1 cellular context compared by ENCODE assay signal in genomic region chr17:35046740-35047283, GRCh38.
TF ChIP-seq lines count a peak whose summit lies in the region.

No MANE protein-coding gene starts in this region.

TF ChIP-seq in HepG2, 621 proteins besides CTCF, POLR2A, EP300 and RAD21 (continued from another document):
- TF ChIP-seq ZSCAN25 (CRISPR knock-in tag; IDR thresholded peaks at IDR 0.05): no peak
- TF ChIP-seq PLSCR1 (CRISPR knock-in tag; IDR thresholded peaks at IDR 0.05; ENCODE audit: borderline replicate concordance): no peak
- no peak for TF ChIP-seq ATF7-NPFF (CRISPR knock-in tag; IDR thresholded peaks at IDR 0.05; ENCODE audit: low read depth)
- TF ChIP-seq RNF219 (CRISPR knock-in tag; IDR thresholded peaks at IDR 0.05): no peak
- TF ChIP-seq ZMYM3 (CRISPR knock-in tag; IDR thresholded peaks at IDR 0.05): no peak
- TF ChIP-seq ZNF33B (CRISPR knock-in tag; IDR thresholded peaks at IDR 0.05): no peak
- TF ChIP-seq IRX3 (CRISPR knock-in tag; IDR thresholded peaks at IDR 0.05; ENCODE audit: borderline replicate concordance, low read depth): no peak
- no peak for TF ChIP-seq SALL2 (CRISPR knock-in tag; IDR thresholded peaks at IDR 0.05)
- no peak for TF ChIP-seq GPBP1L1 (CRISPR knock-in tag; IDR thresholded peaks at IDR 0.05)
- no peak for TF ChIP-seq FOXC1 (CRISPR knock-in tag; IDR thresholded peaks at IDR 0.05; ENCODE audit: borderline replicate concordance)
- no peak for TF ChIP-seq GLI4 (CRISPR knock-in tag; IDR thresholded peaks at IDR 0.05; ENCODE audit: borderline replicate concordance)
- TF ChIP-seq TFE3 (CRISPR knock-in tag; IDR thresholded peaks at IDR 0.05): no peak
- no peak for TF ChIP-seq PCBP2 (optimal IDR thresholded peaks at IDR 0.05; ENCODE audit: low read depth, low read length, poor library complexity, severe bottlenecking)
- TF ChIP-seq ZNF12 (CRISPR knock-in tag; IDR thresholded peaks at IDR 0.05): no peak
